Comparison of ENCODE assay signal across 23 cellular contexts in genomic region chr12:113329791-113330417, GRCh38. TPM values are rescaled to one million over a fixed set of nuclear protein-coding genes. Genes with fewer than 3 reads are reported as not detected.
DNase-seq lines count a peak whose midpoint lies in the region; ATAC-seq, FAIRE-seq and TF ChIP-seq lines count a peak whose summit lies in the region.
"Had no signal": no experiment of that assay in that cellular context is flagged by ENCODE, and none has a peak within 500 bp of the region (broad histone marks: within the 10 kb centered on the region; RNA-seq: fewer than 3 reads in every experiment).

No MANE protein-coding gene starts in this region.

- H3K4me2 ChIP-seq in endothelial cell of umbilical vein (ENCODE audit: insufficient read depth, low read length) = peak overlapping the region; percentile 8

- WGBS in sigmoid colon, 2 donors = 96% methylated on average over 1 of the region's 1 CpG

- intact Hi-C loops in endothelial cell of umbilical vein (cut with micrococcal nuclease) (loop anchor here (10.0 kb wide), 1 partner anchor 105 kb away; the partner anchor contains the start of gene TPCN1), sigmoid colon (cut with DNase I) (no loop called here)

- TF ChIP-seq EP300 in sigmoid colon (IDR thresholded peaks at IDR 0.05) = no peak

- no peaks in the 10 kb centered on the region for H3K9me1 ChIP-seq in endothelial cell of umbilical vein (replicated peaks; ENCODE audit: control insufficient read depth, extremely low read depth, insufficient read depth, low read length)

- no peak overlapping the region for H2AFZ ChIP-seq in endothelial cell of umbilical vein (ENCODE audit: low read depth, low read length)

- no peaks in the 10 kb centered on the region for H3K27me3 Mint-ChIP-seq in stimulated activated naive CD8-positive, alpha-beta T cell treated with anti-CD3 and anti-CD28 coated beads, Interleukin-15, Interleukin-2, amounts not matched to agents 100 ng/mL and 50 ng/mL, for 24 hours
- no peaks in the 10 kb centered on the region for H3K27me3 Mint-ChIP-seq in stimulated activated naive CD8-positive, alpha-beta T cell treated with anti-CD3 and anti-CD28 coated beads, Interleukin-15, amount 100 ng/mL, for 72 hours
- H3K27me3 Mint-ChIP-seq: central memory CD8-positive, alpha-beta T cell; memory B cell had no signal

- H3K27me3 ChIP-seq in endothelial cell of umbilical vein (ENCODE audit: control insufficient read depth in 2 of 2, insufficient read depth in 2 of 2, low read length in 2 of 2) (no peaks in the 10 kb centered on the region), sigmoid colon (no peaks in the 10 kb centered on the region)
- H3K27me3 ChIP-seq: gastroesophageal sphincter had no signal

- H3K9me3 Mint-ChIP-seq in stimulated activated naive CD8-positive, alpha-beta T cell treated with anti-CD3 and anti-CD28 coated beads, Interleukin-15, Interleukin-2, amounts not matched to agents 100 ng/mL and 50 ng/mL, for 24 hours = no peaks in the 10 kb centered on the region
- H3K9me3 Mint-ChIP-seq in stimulated activated naive CD8-positive, alpha-beta T cell treated with anti-CD3 and anti-CD28 coated beads, Interleukin-15, amount 100 ng/mL, for 72 hours = no peaks in the 10 kb centered on the region
- H3K9me3 Mint-ChIP-seq in activated naive CD4-positive, alpha-beta T cell treated with anti-CD3 and anti-CD28 coated beads, Interleukin-2, amount 50 U/mL, for 72 hours = no peaks in the 10 kb centered on the region
- H3K9me3 Mint-ChIP-seq: central memory CD8-positive, alpha-beta T cell; immature natural killer cell; memory B cell had no signal

- peak overlapping the region; percentile 18 for H3K27ac Mint-ChIP-seq in stimulated activated naive CD8-positive, alpha-beta T cell treated with anti-CD3 and anti-CD28 coated beads, Interleukin-15, Interleukin-2, amounts not matched to agents 100 ng/mL and 50 ng/mL, for 24 hours
- H3K27ac Mint-ChIP-seq in stimulated activated naive CD8-positive, alpha-beta T cell treated with anti-CD3 and anti-CD28 coated beads, Interleukin-15, amount 100 ng/mL, for 72 hours = peak overlapping the region in 1 of 2 donors; percentile 79
- H3K27ac Mint-ChIP-seq in activated naive CD4-positive, alpha-beta T cell treated with anti-CD3 and anti-CD28 coated beads, Interleukin-2, amount 50 U/mL, for 72 hours = peak overlapping the region; percentile 33 to 73
- H3K27ac Mint-ChIP-seq: memory B cell had no signal

- H3K9me3 ChIP-seq in endothelial cell of umbilical vein (replicated peaks; ENCODE audit: control insufficient read depth, insufficient read depth, low read length) (no peaks in the 10 kb centered on the region), sigmoid colon (no peaks in the 10 kb centered on the region)
- H3K9me3 ChIP-seq: gastroesophageal sphincter had no signal

- H3K4me1 Mint-ChIP-seq in stimulated activated naive CD8-positive, alpha-beta T cell treated with anti-CD3 and anti-CD28 coated beads, Interleukin-15, Interleukin-2, amounts not matched to agents 100 ng/mL and 50 ng/mL, for 24 hours (ENCODE audit: low read depth) = peaks cover 34% of the 10 kb centered on the region
- peaks cover 58% of the 10 kb centered on the region for H3K4me1 Mint-ChIP-seq in stimulated activated naive CD8-positive, alpha-beta T cell treated with anti-CD3 and anti-CD28 coated beads, Interleukin-15, amount 100 ng/mL, for 72 hours

- FAIRE-seq in endothelial cell of umbilical vein (lab: Jason Lieb, UNC) = peak; percentile 12

- no peak for TF ChIP-seq CTCF in endothelial cell of umbilical vein (IDR thresholded peaks at IDR 0.05; ENCODE audit: extremely low read depth in 1 of 2, insufficient read depth in 1 of 2, low read depth in 1 of 2, low read length in 2 of 2)
- no peak for TF ChIP-seq CTCF in sigmoid colon (IDR thresholded peaks at IDR 0.05)

- no peaks in the 10 kb centered on the region for H4K20me1 ChIP-seq in endothelial cell of umbilical vein (replicated peaks; ENCODE audit: control insufficient read depth, extremely low read depth, insufficient read depth, low read length)

- POLR2A ChIA-PET in endothelial cell of umbilical vein (lab: Charles Lee) = no interaction called here

- H3K79me2 ChIP-seq in endothelial cell of umbilical vein (ENCODE audit: control insufficient read depth, insufficient read depth, low read length) = peaks cover 6% of the 10 kb centered on the region

- no peak for DNase-seq in stimulated activated naive CD8-positive, alpha-beta T cell treated with anti-CD3 and anti-CD28 coated beads, Interleukin-15, amount 100 ng/mL, for 72 hours
- DNase-seq in activated naive CD4-positive, alpha-beta T cell treated with anti-CD3 and anti-CD28 coated beads, Interleukin-2, amount 50 U/mL, for 72 hours (ENCODE audit: low spot score in 2 of 2) = no peak
- DNase-seq in endothelial cell of umbilical vein (ENCODE audit: low read depth, low spot score) (no peak), NCI-H82 (lab: John Stamatoyannopoulos, UW) (no peak), NCI-H128 (lab: John Stamatoyannopoulos, UW; ENCODE audit: unreplicated experiment) (no peak), sigmoid colon (no peak), CD1c-positive myeloid dendritic cell (ENCODE audit: extremely low spot score) (no peak)
- DNase-seq: activated CD4-positive, alpha-beta T cell treated with anti-CD3 and anti-CD28 coated beads, Interleukin-2, amount 50 U/mL, for 4 hours; activated CD4-positive, CD25-positive, alpha-beta regulatory T cell; activated gamma-delta T cell treated with Interleukin-2 at 50 U/mL for 16 hours; hippocampal formation; immature natural killer cell; KG1; NCI-H1417 treated with DMSO at 0.1 percent for 48 hours; NCI-H2081 treated with DMSO at 0.1 percent for 48 hours; NCI-H774; nucleus accumbens; trophoblast cell had no signal

- dilution Hi-C loops in endothelial cell of umbilical vein (cut with MboI; ENCODE audit: extremely low pct_ligation_motif_present, low sequenced_read_pairs) = no loop called here

- H3K4me3 ChIP-seq in endothelial cell of umbilical vein (replicated peaks in 1 of 3; ENCODE audit: insufficient read depth in 1 of 3, low read depth in 1 of 3, low read length in 3 of 3) = no peak overlapping the region
- no peak overlapping the region for H3K4me3 ChIP-seq in sigmoid colon
- H3K4me3 ChIP-seq: gastroesophageal sphincter had no signal

- no TSS peak for BruUV-seq in endothelial cell of umbilical vein (replicated peaks; lab: Mats Ljungman, UMichigan)

- H3K36me3 ChIP-seq in endothelial cell of umbilical vein (ENCODE audit: control insufficient read depth in 2 of 2, extremely low read depth in 1 of 2, insufficient read depth in 2 of 2, low read length in 2 of 2) = no peaks in the 10 kb centered on the region
- peaks cover 0 to 22% (median 0%) of the 10 kb centered on the region in 4 donors for H3K36me3 ChIP-seq in sigmoid colon

- no peak overlapping the region for H3K9ac ChIP-seq in endothelial cell of umbilical vein (replicated peaks; ENCODE audit: extremely low read depth, insufficient read depth, low read length)

- peak overlapping the region; percentile 15 for H3K27ac ChIP-seq in endothelial cell of umbilical vein (ENCODE audit: insufficient read depth, low read depth, low read length)
- H3K27ac ChIP-seq in sigmoid colon = no peak overlapping the region

- H3K4me1 ChIP-seq in endothelial cell of umbilical vein (ENCODE audit: control insufficient read depth, extremely low read depth, insufficient read depth, low read length) (peaks cover 22% of the 10 kb centered on the region), sigmoid colon (peaks cover 0 to 32% (median 17%) of the 10 kb centered on the region in 4 donors)

- CTCF ChIA-PET in endothelial cell of umbilical vein (lab: Charles Lee) = interaction anchor here (1.2 kb wide), 1 partner anchor 96 kb away, joined by 4 read pairs; no protein-coding TSS in a partner anchor

- TF ChIP-seq POLR2A in endothelial cell of umbilical vein (IDR thresholded peaks at IDR 0.05; ENCODE audit: low read depth, low read length) (no peak), sigmoid colon (IDR thresholded peaks at IDR 0.05) (no peak)

- no peak for ATAC-seq in stimulated activated naive CD8-positive, alpha-beta T cell treated with anti-CD3 and anti-CD28 coated beads, Interleukin-15, amount 100 ng/mL, for 72 hours
- ATAC-seq in activated naive CD4-positive, alpha-beta T cell treated with anti-CD3 and anti-CD28 coated beads, Interleukin-2, amount 50 U/mL, for 72 hours = no peak
- ATAC-seq: gastroesophageal sphincter, HCT116 had no signal

- no peak overlapping the region for H3K4me3 Mint-ChIP-seq in stimulated activated naive CD8-positive, alpha-beta T cell treated with anti-CD3 and anti-CD28 coated beads, Interleukin-15, Interleukin-2, amounts not matched to agents 100 ng/mL and 50 ng/mL, for 24 hours
- no peak overlapping the region for H3K4me3 Mint-ChIP-seq in stimulated activated naive CD8-positive, alpha-beta T cell treated with anti-CD3 and anti-CD28 coated beads, Interleukin-15, amount 100 ng/mL, for 72 hours
- H3K4me3 Mint-ChIP-seq: central memory CD8-positive, alpha-beta T cell; immature natural killer cell; memory B cell had no signal

- H3K36me3 Mint-ChIP-seq in stimulated activated naive CD8-positive, alpha-beta T cell treated with anti-CD3 and anti-CD28 coated beads, Interleukin-15, Interleukin-2, amounts not matched to agents 100 ng/mL and 50 ng/mL, for 24 hours (ENCODE audit: low read depth) = peaks cover 31% of the 10 kb centered on the region
- H3K36me3 Mint-ChIP-seq in activated naive CD4-positive, alpha-beta T cell treated with anti-CD3 and anti-CD28 coated beads, Interleukin-2, amount 50 U/mL, for 72 hours = peaks cover 15 to 40% of the 10 kb centered on the region in 2 donors

RNA-seq across cellular contexts. Expression of gene SLC8B1, which starts 5.0 kb away (rescaled TPM):
- total RNA-seq in activated naive CD4-positive, alpha-beta T cell treated with anti-CD3 and anti-CD28 coated beads, Interleukin-2, amount 50 U/mL, for 72 hours = 10 to 100 TPM; 24.2 to 28.5 TPM
- 28.4 and 29.9 TPM in 2 replicates for total RNA-seq in endothelial cell of umbilical vein
- polyA plus RNA-seq in endothelial cell of umbilical vein = 45.4 and 50.6 TPM in 2 replicates
- polyA plus RNA-seq in endothelial cell of umbilical vein (2011; cell fraction: cytosol; rRNA removed) = 19.8 and 20.2 TPM in 2 replicates
- 58.1 and 60.3 TPM in 2 replicates for polyA plus RNA-seq in endothelial cell of umbilical vein (2011; cell fraction: nucleus; rRNA removed)
- polyA plus RNA-seq in endothelial cell of umbilical vein (2012) = 33.6 TPM in 2 replicates
- 52.3 and 56.8 TPM in 2 replicates for polyA minus RNA-seq in endothelial cell of umbilical vein
- polyA minus RNA-seq in endothelial cell of umbilical vein (2011; cell fraction: cytosol; rRNA and poly(A)+ RNA removed) = 20.8 TPM
- polyA minus RNA-seq in endothelial cell of umbilical vein (2011; cell fraction: nucleus; rRNA and poly(A)+ RNA removed) = 22.2 and 26.7 TPM in 2 replicates
- 10 to 100 TPM; 13.6 to 31.3 (median 23.4) TPM for total RNA-seq in sigmoid colon
- 10 to 100 TPM in 2 of 3 donors, 1 to 10 TPM in 1; 8.4 to 38.5 (median 12.3) TPM for polyA plus RNA-seq in sigmoid colon

RNA-seq across cellular contexts. Expression of gene PLBD2, which starts 28.5 kb away (rescaled TPM):
- 10 to 100 TPM; 14.7 to 14.9 TPM for total RNA-seq in activated naive CD4-positive, alpha-beta T cell treated with anti-CD3 and anti-CD28 coated beads, Interleukin-2, amount 50 U/mL, for 72 hours
- 44.8 and 46.8 TPM in 2 replicates for total RNA-seq in endothelial cell of umbilical vein
- polyA plus RNA-seq in endothelial cell of umbilical vein = 20.3 and 24.4 TPM in 2 replicates
- polyA plus RNA-seq in endothelial cell of umbilical vein (2011; cell fraction: cytosol; rRNA removed) = 18.7 and 19.9 TPM in 2 replicates
- polyA plus RNA-seq in endothelial cell of umbilical vein (2011; cell fraction: nucleus; rRNA removed) = 11.3 TPM in 2 replicates
- polyA plus RNA-seq in endothelial cell of umbilical vein (2012) = 34.8 and 40.2 TPM in 2 replicates
- polyA minus RNA-seq in endothelial cell of umbilical vein = 46.2 and 53.5 TPM in 2 replicates
- 11.6 TPM for polyA minus RNA-seq in endothelial cell of umbilical vein (2011; cell fraction: cytosol; rRNA and poly(A)+ RNA removed)
- 11.0 and 11.3 TPM in 2 replicates for polyA minus RNA-seq in endothelial cell of umbilical vein (2011; cell fraction: nucleus; rRNA and poly(A)+ RNA removed)
- total RNA-seq in sigmoid colon = 10 to 100 TPM; 13.2 to 39.1 (median 16.4) TPM
- polyA plus RNA-seq in sigmoid colon = 10 to 100 TPM in 1 of 3 donors, 1 to 10 TPM in 2; 3.0 to 14.4 (median 8.3) TPM
